In genomic region chr7:120931243-120931642, GRCh38 we compare ENCODE assay signal across 23 cellular contexts. TPM values are rescaled to one million over a fixed set of nuclear protein-coding genes. Genes with fewer than 3 reads are reported as not detected.
DNase-seq lines count a peak whose midpoint lies in the region; ATAC-seq, FAIRE-seq and TF ChIP-seq lines count a peak whose summit lies in the region.
"Had no signal": no experiment of that assay in that cellular context is flagged by ENCODE, and none has a peak within 500 bp of the region (broad histone marks: within the 10 kb centered on the region; RNA-seq: fewer than 3 reads in every experiment).

No MANE protein-coding gene starts in this region.

- FAIRE-seq in H54 (lab: Jason Lieb, UNC): peak; percentile 15
- no peak for FAIRE-seq in GM12878 (lab: Jason Lieb, UNC)
- FAIRE-seq: A549, D721Med, GM19239, HepG2 had no signal

- RAD21 ChIA-PET in GM12878 (lab: Charles Lee; ENCODE audit: unreplicated experiment): interaction anchor here (0.9 to 1.7 kb wide), 11 partner anchors 9 to 125 kb away, joined by 3 to 7 read pairs (median 3); partner anchors contain the start of gene TSPAN12

- no peaks in the 10 kb centered on the region for H3K36me3 ChIP-seq in GM12878 (ENCODE audit: control insufficient read depth in 2 of 2, insufficient read depth in 2 of 2, low read length in 1 of 2)
- H3K36me3 ChIP-seq: BLaER1 treated with 17β-estradiol and CSF1 and Interleukin-3, amounts not matched to agents 10 nM and 100 nM had no signal

- no peaks in the 10 kb centered on the region for H4K20me1 ChIP-seq in GM12878 (ENCODE audit: control insufficient read depth, insufficient read depth)
- H4K20me1 ChIP-seq: BLaER1 treated with 17β-estradiol and CSF1 and Interleukin-3, amounts not matched to agents 10 nM and 100 nM had no signal

- in situ Hi-C loops in GM12878 (cut with MboI): no loop called here

- H3K9ac ChIP-seq in GM12878 (ENCODE audit: control insufficient read depth, insufficient read depth, low read length): no peak overlapping the region
- H3K9ac ChIP-seq: BLaER1 treated with 17β-estradiol and CSF1 and Interleukin-3, amounts not matched to agents 10 nM and 100 nM; KMS-11 had no signal

- no peak for TF ChIP-seq RAD21 in GM12878 (IDR thresholded peaks at IDR 0.05; ENCODE audit: insufficient read depth, low read depth, low read length)

- no peaks in the 10 kb centered on the region for H3K9me3 ChIP-seq in GM12878 (replicated peaks; ENCODE audit: control insufficient read depth, insufficient read depth, low read length)
- H3K9me3 ChIP-seq: A549; BLaER1 treated with 17β-estradiol and CSF1 and Interleukin-3, amounts not matched to agents 10 nM and 100 nM had no signal

- no peak overlapping the region for H2AFZ ChIP-seq in GM12878 (ENCODE audit: control insufficient read depth, low read depth, low read length)
- H2AFZ ChIP-seq: PC-9 had no signal

- no peak for TF ChIP-seq EP300 in GM12878 (IDR thresholded peaks at IDR 0.05; ENCODE audit: borderline replicate concordance in 1 of 2, control insufficient read depth in 1 of 2, low read depth in 2 of 2, low read length in 2 of 2)

- no peak for ATAC-seq in GM12878
- ATAC-seq in HG02678 (IDR thresholded peaks at IDR 0.05; ENCODE audit: unreplicated experiment): no peak
- no peak for ATAC-seq in stimulated activated naive CD8-positive, alpha-beta T cell treated with anti-CD3 and anti-CD28 coated beads, Interleukin-15, Interleukin-2, amounts not matched to agents 100 U/mL and 50 U/mL, for 24 hours
- ATAC-seq: A549; CD8-positive, alpha-beta T cell; HepG2 had no signal

- H3K4me1 ChIP-seq in GM12878 (ENCODE audit: control insufficient read depth, insufficient read depth, low read length): peaks cover 4% of the 10 kb centered on the region; the same call in 1 of the 2 replicates
- H3K4me1 ChIP-seq: A549 had no signal

- H3K27me3 ChIP-seq in GM12878 (replicated peaks in 1 of 2; ENCODE audit: control insufficient read depth in 2 of 2, insufficient read depth in 2 of 2, low read length in 1 of 2): no peaks in the 10 kb centered on the region
- H3K27me3 ChIP-seq: BLaER1 treated with 17β-estradiol and CSF1 and Interleukin-3, amounts not matched to agents 10 nM and 100 nM had no signal

- no peaks in the 10 kb centered on the region for H3K79me2 ChIP-seq in GM12878 (ENCODE audit: control insufficient read depth, insufficient read depth, low read length)

- TF ChIP-seq CTCF in GM12878 (IDR thresholded peaks at IDR 0.05 in 2 of 3, conservative IDR thresholded peaks at IDR 0.05 in 1 of 3; ENCODE audit: control insufficient read depth in 2 of 3, extremely low read depth in 1 of 3, insufficient read depth in 1 of 3, low read depth in 3 of 3, low read length in 3 of 3): no peak
- no peak for TF ChIP-seq CTCF in fibroblast of pulmonary artery (IDR thresholded peaks at IDR 0.05; ENCODE audit: low read length, missing control alignments)

- TF ChIP-seq POLR2A in H54 (IDR thresholded peaks at IDR 0.05; ENCODE audit: low read depth, low read length) (no peak), GM12878 (IDR thresholded peaks at IDR 0.05; ENCODE audit: low read depth, low read length) (no peak)

- SMC1A ChIA-PET in GM12878 (lab: Charles Lee; ENCODE audit: uncharacterized antibody, unreplicated experiment): interaction anchor here (0.7 to 3.9 kb wide), 13 partner anchors 8 to 139 kb away, joined by 3 to 23 read pairs (median 5); no protein-coding TSS in a partner anchor

- no peak overlapping the region for H3K27ac ChIP-seq in GM12878 (ENCODE audit: control insufficient read depth, insufficient read depth)
- H3K27ac ChIP-seq: A549; BLaER1 treated with 17β-estradiol and CSF1 and Interleukin-3, amounts not matched to agents 10 nM and 100 nM; KMS-11; PC-9; RWPE1 had no signal

- no peak overlapping the region for H3K4me2 ChIP-seq in GM12878 (ENCODE audit: control insufficient read depth, insufficient read depth)
- H3K4me2 ChIP-seq: A549, KMS-11, PC-9 had no signal

- POLR2A ChIA-PET in GM12878 (lab: Charles Lee): interaction anchor here (0.6 to 1.6 kb wide), 5 partner anchors 8 to 139 kb away, joined by 3 to 5 read pairs (median 4); partner anchors contain the start of gene ING3

- H3K4me3 ChIP-seq in GM12878 (no peak overlapping the region), fibroblast of pulmonary artery (replicated peaks; ENCODE audit: low read depth, low read length) (no peak overlapping the region)
- H3K4me3 ChIP-seq: A549; BLaER1 treated with 17β-estradiol and CSF1 and Interleukin-3, amounts not matched to agents 10 nM and 100 nM; PC-9 had no signal

- intact Hi-C loops in GM12878 (cut with micrococcal nuclease; ENCODE audit: unreplicated experiment): no loop called here

- BruUV-seq in GM12878 (replicated peaks; lab: Mats Ljungman, UMichigan): no TSS peak

- 54% methylated on average over 1 of the region's 1 CpG for WGBS in GM12878 (ENCODE audit: insufficient coverage, insufficient replicate concordance, low lambda C conversion rate, missing lambda C conversion rate)

- CTCF ChIA-PET in GM12878 (lab: Yijun Ruan, JAX): interaction anchor here (0.8 to 4.3 kb wide), 7 partner anchors 10 to 139 kb away, joined by 3 to 21 read pairs (median 4); no protein-coding TSS in a partner anchor

- DNase-seq in COLO829 (ENCODE audit: low spot score): peak; percentile 82
- DNase-seq in H54 (ENCODE audit: insufficient read length, low spot score): no peak
- DNase-seq in GM12878 (ENCODE audit: low read depth, low spot score): no peak
- peak; percentile 38 for DNase-seq in fibroblast of pulmonary artery (ENCODE audit: low read depth)
- no peak for DNase-seq in NCI-H748 (lab: John Stamatoyannopoulos, UW; ENCODE audit: unreplicated experiment)
- no peak for DNase-seq in stimulated activated naive CD8-positive, alpha-beta T cell treated with anti-CD3 and anti-CD28 coated beads, Interleukin-15, Interleukin-2, amounts not matched to agents 100 U/mL and 50 U/mL, for 24 hours
- DNase-seq: CD8-positive, alpha-beta T cell; DMS79 treated with DMSO at 0.1 percent for 48 hours; NCI-H1417 treated with DMSO at 0.1 percent for 48 hours; NCI-H187 treated with DMSO at 0.1 percent for 48 hours; NCI-H2227 treated with DMSO at 0.1 percent for 48 hours; NCI-H524 treated with DMSO at 0.1 percent for 48 hours; PC-9; SIG-M5 had no signal

TF ChIP-seq in GM12878, 131 proteins besides CTCF, POLR2A, EP300 and RAD21:
- no peak for TF ChIP-seq CEBPB (IDR thresholded peaks at IDR 0.05; ENCODE audit: borderline replicate concordance in 1 of 2, low read depth in 2 of 2, low read length in 2 of 2)
- 0 out of 2 replicates have a peak, but pooled peaks have one; percentile 44 for TF ChIP-seq ATF7 (IDR thresholded peaks at IDR 0.05; ENCODE audit: low read depth)
- 0 out of 2 replicates have a peak, but pooled peaks have one; percentile 45 for TF ChIP-seq ZNF384 (IDR thresholded peaks at IDR 0.05; ENCODE audit: borderline replicate concordance, low read depth, low read length)
- TF ChIP-seq GABPA (IDR thresholded peaks at IDR 0.05; ENCODE audit: low read depth): no peak
- TF ChIP-seq LARP7 (IDR thresholded peaks at IDR 0.05): no peak

RNA-seq across cellular contexts. Expression of gene ING3, which starts 19.3 kb away (rescaled TPM):
- 47.7 and 58.3 TPM in 2 replicates for total RNA-seq in GM12878 (2013; cell fraction: nucleolus; rRNA removed)
- total RNA-seq in GM12878 (2014; rRNA removed) (12.9 and 13.2 TPM in 2 replicates), GM12878 (2014; rRNA removed; fragmentation: Illumina TruSeq; extraction: Trizol) (18.4 and 21.1 TPM in 2 replicates), GM12878 (2021) (15.2 and 15.5 TPM in 2 replicates)
- 10.7 TPM for polyA plus RNA-seq in GM12878 (2011; ENCODE audit: low read depth)
- polyA plus RNA-seq in GM12878 (2011; rRNA removed) (40.3 and 57.9 TPM in 2 replicates), GM12878 (2014; fragmentation: Illumina TruSeq; extraction: Trizol) (24.7 and 28.0 TPM in 2 replicates), GM12878 (2014; fragmentation: Nextera tagmentation; extraction: Ambion mirVana) (10 to 100 TPM; 44.3 to 60.8 TPM), GM12878 (2014; rRNA removed) (9.8 and 12.1 TPM in 2 replicates), GM12878 (2016; fragmentation: Nextera tagmentation; extraction: Ambion mirVana) (10 to 100 TPM; 33.0 to 41.1 TPM)
- 12.5 and 13.1 TPM in 2 replicates for polyA plus RNA-seq in GM12878 (2011; cell fraction: cytosol; rRNA removed)
- polyA plus RNA-seq in GM12878 (2011; cell fraction: nucleus; rRNA removed): 23.3 and 27.5 TPM in 2 replicates
- polyA plus RNA-seq in GM12878 (2012): 15.1 and 15.7 TPM in 2 replicates
- 29.3 and 49.2 TPM in 2 replicates for polyA minus RNA-seq in GM12878 (2011; rRNA and poly(A)+ RNA removed)
- polyA minus RNA-seq in GM12878 (2011; cell fraction: cytosol; rRNA and poly(A)+ RNA removed): 6.7 and 13.0 TPM in 2 replicates
- 26.7 and 28.2 TPM in 2 replicates for polyA minus RNA-seq in GM12878 (2011; cell fraction: nucleus; rRNA and poly(A)+ RNA removed)

RNA-seq across cellular contexts. Expression of gene CPED1, which starts 57.3 kb away (rescaled TPM):
- 0.20 and 0.38 TPM in 2 replicates for total RNA-seq in GM12878 (2013; cell fraction: nucleolus; rRNA removed)
- total RNA-seq in GM12878 (2014; rRNA removed) (0.05 and 0.11 TPM in 2 replicates), GM12878 (2014; rRNA removed; fragmentation: Illumina TruSeq; extraction: Trizol) (not detected in 2 replicates), GM12878 (2021) (0.21 and 0.77 TPM in 2 replicates)
- polyA plus RNA-seq in GM12878 (2011; ENCODE audit: low read depth): not detected
- polyA plus RNA-seq in GM12878 (2011; rRNA removed) (0.04 and 0.10 TPM in 2 replicates), GM12878 (2014; fragmentation: Illumina TruSeq; extraction: Trizol) (0.01 TPM in 1 of 2 replicates, not detected in the other), GM12878 (2014; fragmentation: Nextera tagmentation; extraction: Ambion mirVana) (under 1 TPM; 0.02 to 0.05 TPM), GM12878 (2014; rRNA removed) (0.40 TPM in 1 of 2 replicates, not detected in the other), GM12878 (2016; fragmentation: Nextera tagmentation; extraction: Ambion mirVana) (under 1 TPM; 0.05 to 0.19 TPM)
- polyA plus RNA-seq in GM12878 (2011; cell fraction: cytosol; rRNA removed): 0.12 TPM in 1 of 2 replicates, not detected in the other
- 0.03 and 0.06 TPM in 2 replicates for polyA plus RNA-seq in GM12878 (2011; cell fraction: nucleus; rRNA removed)
- 0.06 TPM in 1 of 2 replicates, not detected in the other for polyA plus RNA-seq in GM12878 (2012)
- polyA minus RNA-seq in GM12878 (2011; rRNA and poly(A)+ RNA removed): 0.15 and 0.31 TPM in 2 replicates
- polyA minus RNA-seq in GM12878 (2011; cell fraction: cytosol; rRNA and poly(A)+ RNA removed): not detected in 2 replicates
- polyA minus RNA-seq in GM12878 (2011; cell fraction: nucleus; rRNA and poly(A)+ RNA removed): 0.29 and 0.36 TPM in 2 replicates
- total RNA-seq: CD8-positive, alpha-beta T cell; MCF 10A had no signal

Comparison
In these comparisons a context has a peak if more than half of its experiments do, and no peak if none do; other contexts are left out.
1. DNase-seq: peak in COLO829 (single experiment) and fibroblast of pulmonary artery (single experiment); none in H54 (single experiment), GM12878 (single experiment), NCI-H748 (single experiment) and stimulated activated naive CD8-positive, alpha-beta T cell treated with anti-CD3 and anti-CD28 coated beads, Interleukin-15, Interleukin-2, amounts not matched to agents 100 U/mL and 50 U/mL, for 24 hours (single experiment).